In genomic region chr6:25025919-25026301, GRCh38 we compare ENCODE assay signal across 1 cellular context.
TF ChIP-seq lines count a peak whose summit lies in the region.

No MANE protein-coding gene starts in this region.

TF ChIP-seq in GM23338, 12 proteins besides CTCF, POLR2A, EP300 and RAD21 (continued from another document):
- no peak for TF ChIP-seq REST (IDR thresholded peaks at IDR 0.05; ENCODE audit: unreplicated experiment)
- no peak for TF ChIP-seq ZNF462 (CRISPR knock-in tag; IDR thresholded peaks at IDR 0.05)
- TF ChIP-seq EZH2phosphoT487 (IDR thresholded peaks at IDR 0.05; ENCODE audit: unreplicated experiment): no peak
- TF ChIP-seq ETS1 (IDR thresholded peaks at IDR 0.05): no peak
- TF ChIP-seq POLR2AphosphoS5 (IDR thresholded peaks at IDR 0.05; ENCODE audit: low read depth): no peak
- no peak for TF ChIP-seq CREB1 (CRISPR knock-in tag; IDR thresholded peaks at IDR 0.05; ENCODE audit: low read depth)
- no peak for TF ChIP-seq ZNF331 (CRISPR knock-in tag; IDR thresholded peaks at IDR 0.05; ENCODE audit: low read depth)
- no peak for TF ChIP-seq ZNF114 (CRISPR knock-in tag; IDR thresholded peaks at IDR 0.05)
